ENCODE assay signal across 16 cellular contexts in the genomic region with DNA sequence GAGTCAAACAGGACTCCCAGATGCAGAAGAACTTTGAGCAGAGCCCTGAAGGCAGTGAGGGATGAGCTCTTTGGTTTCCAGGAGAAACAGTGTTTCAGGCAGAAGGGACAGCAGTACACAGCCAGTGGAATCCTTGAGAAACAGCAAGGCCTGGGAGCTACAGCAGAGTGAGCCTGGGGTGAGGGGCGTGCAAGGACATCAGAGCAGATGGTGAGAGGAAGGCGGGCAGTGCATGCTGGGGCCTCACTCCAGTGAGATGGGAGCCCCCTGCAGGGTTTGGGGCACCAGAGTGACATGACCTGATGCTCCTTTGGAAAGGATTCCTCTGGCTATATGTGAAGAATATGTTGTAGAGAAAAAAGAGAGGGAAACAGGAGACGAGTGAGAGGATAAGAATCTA.
DNase-seq lines count a peak whose midpoint lies in the region.
"Had no signal": no experiment of that assay in that cellular context is flagged by ENCODE, and none has a peak within 500 bp of the region (broad histone marks: within the 10 kb centered on the region; RNA-seq: fewer than 3 reads in every experiment).

No MANE protein-coding gene starts in this region.

- H3K36me3 ChIP-seq in mesodermal cell (ENCODE audit: control insufficient read depth, insufficient read depth, low read length): no peaks in the 10 kb centered on the region
- H3K36me3 ChIP-seq: ovary, stomach had no signal

- no peaks in the 10 kb centered on the region for H3K9me3 ChIP-seq in mesodermal cell (ENCODE audit: control insufficient read depth, low read length)
- H3K9me3 ChIP-seq: mucosa of descending colon, ovary, stomach had no signal

- DNase-seq in DMS 273 (lab: John Stamatoyannopoulos, UW; ENCODE audit: unreplicated experiment) (peak; percentile 84), NCI-H446 treated with DMSO at 0.1 percent for 48 hours (lab: John Stamatoyannopoulos, UW) (peak; percentile 38), brain pericyte (ENCODE audit: low read depth, low spot score) (peak; percentile 13), SIG-M5 (lab: John Stamatoyannopoulos, UW) (no peak), superior temporal gyrus (ENCODE audit: extremely low spot score) (no peak), NCI-H2029 treated with DMSO at 0.1 percent for 48 hours (lab: John Stamatoyannopoulos, UW) (no peak)
- DNase-seq in central memory CD4-positive, alpha-beta T cell: no peak
- DNase-seq: activated CD4-positive, alpha-beta memory T cell treated with anti-CD3 and anti-CD28 coated beads, Interleukin-2, amount 10 ng/mL, durations not matched to agents 7 days and 5 days; activated T-cell treated with anti-CD3 and anti-CD28 coated beads, Interleukin-2, amount 50 U/mL, for 4 hours; GF-D8; mucosa of descending colon; NCI-H1417 treated with DMSO at 0.1 percent for 48 hours; ovary; stomach; T-cell had no signal

- H3K27ac ChIP-seq in mesodermal cell (ENCODE audit: low read depth, low read length, severe bottlenecking): peak overlapping the region; percentile 10
- H3K27ac ChIP-seq: ovary, stomach had no signal

- 80 to 88% methylated on average over 1 of the region's 3 CpGs for WGBS in mesodermal cell (ENCODE audit: insufficient coverage in 2 of 2), 2 experiments

- H3K4me1 ChIP-seq in mesodermal cell (ENCODE audit: control insufficient read depth, insufficient read depth, low read length, poor library complexity, severe bottlenecking): peaks cover 9% of the 10 kb centered on the region

- no peak overlapping the region for H3K4me3 ChIP-seq in mesodermal cell (ENCODE audit: extremely low read depth, insufficient read depth, low read length, poor library complexity, severe bottlenecking)
- H3K4me3 ChIP-seq: mucosa of descending colon, ovary, stomach had no signal

Comparison
In these comparisons a context has a peak if more than half of its experiments do, and no peak if none do; other contexts are left out.
1. DNase-seq: peak in DMS 273 (single experiment), NCI-H446 treated with DMSO at 0.1 percent for 48 hours (single experiment) and brain pericyte (single experiment); none in SIG-M5 (single experiment), superior temporal gyrus (single experiment), NCI-H2029 treated with DMSO at 0.1 percent for 48 hours (single experiment) and central memory CD4-positive, alpha-beta T cell (single experiment).